In the genomic region with DNA sequence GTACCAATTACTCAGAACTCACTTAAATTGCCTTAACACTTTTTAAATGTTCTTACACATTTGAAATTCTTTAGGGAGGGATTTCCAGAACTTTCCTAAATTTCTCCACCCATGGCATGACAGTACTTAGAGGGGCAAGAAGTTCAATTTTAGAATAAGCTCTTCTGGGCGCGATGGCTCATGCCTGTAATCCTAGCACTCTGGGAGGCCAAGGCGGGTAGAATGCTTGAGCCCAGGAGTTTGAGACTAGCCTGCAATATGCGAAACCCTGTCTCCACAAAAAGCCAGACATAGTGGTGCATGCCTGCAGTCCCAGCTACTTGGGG, we compare ENCODE assay signal across 1 cellular context.
TF ChIP-seq lines count a peak whose summit lies in the region.

No MANE protein-coding gene starts in this region.

TF ChIP-seq in K562, 482 proteins besides CTCF, POLR2A, EP300 and RAD21:
- TF ChIP-seq CXXC5 (CRISPR knock-in tag; IDR thresholded peaks at IDR 0.05) (0 out of 2 replicates have a peak, but pooled peaks have one; percentile 10), SP1 (CRISPR knock-in tag; IDR thresholded peaks at IDR 0.05) (0 out of 2 replicates have a peak, but pooled peaks have one; percentile 14), HDAC6 (IDR thresholded peaks at IDR 0.05; ENCODE audit: low read depth, low read length) (no peak), NFATC3 (IDR thresholded peaks at IDR 0.05) (no peak), ZBTB17 (CRISPR knock-in tag; IDR thresholded peaks at IDR 0.05) (peak; percentile 89), FOXJ2 (tag; IDR thresholded peaks at IDR 0.05) (no peak), FOSL1 (tag; conservative IDR thresholded peaks at IDR 0.05) (0 out of 2 replicates have a peak, but pooled peaks have one; percentile 46), SMARCA4 (IDR thresholded peaks at IDR 0.05) (0 out of 2 replicates have a peak, but pooled peaks have one; percentile 7), TCF7L2 (IDR thresholded peaks at IDR 0.05; ENCODE audit: low read depth, low read length) (no peak), HNRNPL (IDR thresholded peaks at IDR 0.05; ENCODE audit: low read depth, low read length) (no peak), CHD1 (IDR thresholded peaks at IDR 0.05; ENCODE audit: low read length) (peak; percentile 52), ZNF764 (CRISPR knock-in tag; IDR thresholded peaks at IDR 0.05; ENCODE audit: low read depth) (no peak), ZNF431 (CRISPR knock-in tag; IDR thresholded peaks at IDR 0.05) (no peak)
- TF ChIP-seq, protein P1, sequence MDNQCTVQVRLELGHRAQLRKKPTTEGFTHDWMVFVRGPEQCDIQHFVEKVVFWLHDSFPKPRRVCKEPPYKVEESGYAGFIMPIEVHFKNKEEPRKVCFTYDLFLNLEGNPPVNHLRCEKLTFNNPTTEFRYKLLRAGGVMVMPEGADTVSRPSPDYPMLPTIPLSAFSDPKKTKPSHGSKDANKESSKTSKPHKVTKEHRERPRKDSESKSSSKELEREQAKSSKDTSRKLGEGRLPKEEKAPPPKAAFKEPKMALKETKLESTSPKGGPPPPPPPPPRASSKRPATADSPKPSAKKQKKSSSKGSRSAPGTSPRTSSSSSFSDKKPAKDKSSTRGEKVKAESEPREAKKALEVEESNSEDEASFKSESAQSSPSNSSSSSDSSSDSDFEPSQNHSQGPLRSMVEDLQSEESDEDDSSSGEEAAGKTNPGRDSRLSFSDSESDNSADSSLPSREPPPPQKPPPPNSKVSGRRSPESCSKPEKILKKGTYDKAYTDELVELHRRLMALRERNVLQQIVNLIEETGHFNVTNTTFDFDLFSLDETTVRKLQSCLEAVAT (IDR thresholded peaks at IDR 0.05) = peak in 1 of 2 experiments; percentile 82; a peak in 2 of 4 replicates
- TF ChIP-seq, protein P2, sequence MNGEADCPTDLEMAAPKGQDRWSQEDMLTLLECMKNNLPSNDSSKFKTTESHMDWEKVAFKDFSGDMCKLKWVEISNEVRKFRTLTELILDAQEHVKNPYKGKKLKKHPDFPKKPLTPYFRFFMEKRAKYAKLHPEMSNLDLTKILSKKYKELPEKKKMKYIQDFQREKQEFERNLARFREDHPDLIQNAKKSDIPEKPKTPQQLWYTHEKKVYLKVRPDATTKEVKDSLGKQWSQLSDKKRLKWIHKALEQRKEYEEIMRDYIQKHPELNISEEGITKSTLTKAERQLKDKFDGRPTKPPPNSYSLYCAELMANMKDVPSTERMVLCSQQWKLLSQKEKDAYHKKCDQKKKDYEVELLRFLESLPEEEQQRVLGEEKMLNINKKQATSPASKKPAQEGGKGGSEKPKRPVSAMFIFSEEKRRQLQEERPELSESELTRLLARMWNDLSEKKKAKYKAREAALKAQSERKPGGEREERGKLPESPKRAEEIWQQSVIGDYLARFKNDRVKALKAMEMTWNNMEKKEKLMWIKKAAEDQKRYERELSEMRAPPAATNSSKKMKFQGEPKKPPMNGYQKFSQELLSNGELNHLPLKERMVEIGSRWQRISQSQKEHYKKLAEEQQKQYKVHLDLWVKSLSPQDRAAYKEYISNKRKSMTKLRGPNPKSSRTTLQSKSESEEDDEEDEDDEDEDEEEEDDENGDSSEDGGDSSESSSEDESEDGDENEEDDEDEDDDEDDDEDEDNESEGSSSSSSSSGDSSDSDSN (IDR thresholded peaks at IDR 0.05; ENCODE audit: borderline replicate concordance in 1 of 2, low read depth in 2 of 2, low read length in 2 of 2) = 0 out of 4 replicates have a peak, but pooled peaks of 1 of the 2 experiments have one; percentile 55
- TF ChIP-seq, protein P3, sequence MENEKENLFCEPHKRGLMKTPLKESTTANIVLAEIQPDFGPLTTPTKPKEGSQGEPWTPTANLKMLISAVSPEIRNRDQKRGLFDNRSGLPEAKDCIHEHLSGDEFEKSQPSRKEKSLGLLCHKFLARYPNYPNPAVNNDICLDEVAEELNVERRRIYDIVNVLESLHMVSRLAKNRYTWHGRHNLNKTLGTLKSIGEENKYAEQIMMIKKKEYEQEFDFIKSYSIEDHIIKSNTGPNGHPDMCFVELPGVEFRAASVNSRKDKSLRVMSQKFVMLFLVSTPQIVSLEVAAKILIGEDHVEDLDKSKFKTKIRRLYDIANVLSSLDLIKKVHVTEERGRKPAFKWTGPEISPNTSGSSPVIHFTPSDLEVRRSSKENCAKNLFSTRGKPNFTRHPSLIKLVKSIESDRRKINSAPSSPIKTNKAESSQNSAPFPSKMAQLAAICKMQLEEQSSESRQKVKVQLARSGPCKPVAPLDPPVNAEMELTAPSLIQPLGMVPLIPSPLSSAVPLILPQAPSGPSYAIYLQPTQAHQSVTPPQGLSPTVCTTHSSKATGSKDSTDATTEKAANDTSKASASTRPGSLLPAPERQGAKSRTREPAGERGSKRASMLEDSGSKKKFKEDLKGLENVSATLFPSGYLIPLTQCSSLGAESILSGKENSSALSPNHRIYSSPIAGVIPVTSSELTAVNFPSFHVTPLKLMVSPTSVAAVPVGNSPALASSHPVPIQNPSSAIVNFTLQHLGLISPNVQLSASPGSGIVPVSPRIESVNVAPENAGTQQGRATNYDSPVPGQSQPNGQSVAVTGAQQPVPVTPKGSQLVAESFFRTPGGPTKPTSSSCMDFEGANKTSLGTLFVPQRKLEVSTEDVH (IDR thresholded peaks at IDR 0.05; ENCODE audit: low read depth, partially characterized antibody) = no peak
- TF ChIP-seq, protein P4, sequence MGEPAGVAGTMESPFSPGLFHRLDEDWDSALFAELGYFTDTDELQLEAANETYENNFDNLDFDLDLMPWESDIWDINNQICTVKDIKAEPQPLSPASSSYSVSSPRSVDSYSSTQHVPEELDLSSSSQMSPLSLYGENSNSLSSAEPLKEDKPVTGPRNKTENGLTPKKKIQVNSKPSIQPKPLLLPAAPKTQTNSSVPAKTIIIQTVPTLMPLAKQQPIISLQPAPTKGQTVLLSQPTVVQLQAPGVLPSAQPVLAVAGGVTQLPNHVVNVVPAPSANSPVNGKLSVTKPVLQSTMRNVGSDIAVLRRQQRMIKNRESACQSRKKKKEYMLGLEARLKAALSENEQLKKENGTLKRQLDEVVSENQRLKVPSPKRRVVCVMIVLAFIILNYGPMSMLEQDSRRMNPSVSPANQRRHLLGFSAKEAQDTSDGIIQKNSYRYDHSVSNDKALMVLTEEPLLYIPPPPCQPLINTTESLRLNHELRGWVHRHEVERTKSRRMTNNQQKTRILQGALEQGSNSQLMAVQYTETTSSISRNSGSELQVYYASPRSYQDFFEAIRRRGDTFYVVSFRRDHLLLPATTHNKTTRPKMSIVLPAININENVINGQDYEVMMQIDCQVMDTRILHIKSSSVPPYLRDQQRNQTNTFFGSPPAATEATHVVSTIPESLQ (CRISPR knock-in tag; IDR thresholded peaks at IDR 0.05) = 0 out of 2 replicates have a peak, but pooled peaks have one; percentile 48
- TF ChIP-seq, protein P5, sequence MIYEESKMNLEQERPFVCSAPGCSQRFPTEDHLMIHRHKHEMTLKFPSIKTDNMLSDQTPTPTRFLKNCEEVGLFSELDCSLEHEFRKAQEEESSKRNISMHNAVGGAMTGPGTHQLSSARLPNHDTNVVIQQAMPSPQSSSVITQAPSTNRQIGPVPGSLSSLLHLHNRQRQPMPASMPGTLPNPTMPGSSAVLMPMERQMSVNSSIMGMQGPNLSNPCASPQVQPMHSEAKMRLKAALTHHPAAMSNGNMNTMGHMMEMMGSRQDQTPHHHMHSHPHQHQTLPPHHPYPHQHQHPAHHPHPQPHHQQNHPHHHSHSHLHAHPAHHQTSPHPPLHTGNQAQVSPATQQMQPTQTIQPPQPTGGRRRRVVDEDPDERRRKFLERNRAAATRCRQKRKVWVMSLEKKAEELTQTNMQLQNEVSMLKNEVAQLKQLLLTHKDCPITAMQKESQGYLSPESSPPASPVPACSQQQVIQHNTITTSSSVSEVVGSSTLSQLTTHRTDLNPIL (CRISPR knock-in tag; IDR thresholded peaks at IDR 0.05) = no peak
- TF ChIP-seq, protein P6, sequence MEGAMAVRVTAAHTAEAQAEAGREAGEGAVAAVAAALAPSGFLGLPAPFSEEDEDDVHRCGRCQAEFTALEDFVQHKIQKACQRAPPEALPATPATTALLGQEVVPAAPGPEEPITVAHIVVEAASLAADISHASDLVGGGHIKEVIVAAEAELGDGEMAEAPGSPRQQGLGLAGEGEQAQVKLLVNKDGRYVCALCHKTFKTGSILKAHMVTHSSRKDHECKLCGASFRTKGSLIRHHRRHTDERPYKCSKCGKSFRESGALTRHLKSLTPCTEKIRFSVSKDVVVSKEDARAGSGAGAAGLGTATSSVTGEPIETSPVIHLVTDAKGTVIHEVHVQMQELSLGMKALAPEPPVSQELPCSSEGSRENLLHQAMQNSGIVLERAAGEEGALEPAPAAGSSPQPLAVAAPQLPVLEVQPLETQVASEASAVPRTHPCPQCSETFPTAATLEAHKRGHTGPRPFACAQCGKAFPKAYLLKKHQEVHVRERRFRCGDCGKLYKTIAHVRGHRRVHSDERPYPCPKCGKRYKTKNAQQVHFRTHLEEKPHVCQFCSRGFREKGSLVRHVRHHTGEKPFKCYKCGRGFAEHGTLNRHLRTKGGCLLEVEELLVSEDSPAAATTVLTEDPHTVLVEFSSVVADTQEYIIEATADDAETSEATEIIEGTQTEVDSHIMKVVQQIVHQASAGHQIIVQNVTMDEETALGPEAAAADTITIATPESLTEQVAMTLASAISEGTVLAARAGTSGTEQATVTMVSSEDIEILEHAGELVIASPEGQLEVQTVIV (CRISPR knock-in tag; IDR thresholded peaks at IDR 0.05; ENCODE audit: borderline replicate concordance) = 0 out of 2 replicates have a peak, but pooled peaks have one; percentile 59
- TF ChIP-seq, protein P7, sequence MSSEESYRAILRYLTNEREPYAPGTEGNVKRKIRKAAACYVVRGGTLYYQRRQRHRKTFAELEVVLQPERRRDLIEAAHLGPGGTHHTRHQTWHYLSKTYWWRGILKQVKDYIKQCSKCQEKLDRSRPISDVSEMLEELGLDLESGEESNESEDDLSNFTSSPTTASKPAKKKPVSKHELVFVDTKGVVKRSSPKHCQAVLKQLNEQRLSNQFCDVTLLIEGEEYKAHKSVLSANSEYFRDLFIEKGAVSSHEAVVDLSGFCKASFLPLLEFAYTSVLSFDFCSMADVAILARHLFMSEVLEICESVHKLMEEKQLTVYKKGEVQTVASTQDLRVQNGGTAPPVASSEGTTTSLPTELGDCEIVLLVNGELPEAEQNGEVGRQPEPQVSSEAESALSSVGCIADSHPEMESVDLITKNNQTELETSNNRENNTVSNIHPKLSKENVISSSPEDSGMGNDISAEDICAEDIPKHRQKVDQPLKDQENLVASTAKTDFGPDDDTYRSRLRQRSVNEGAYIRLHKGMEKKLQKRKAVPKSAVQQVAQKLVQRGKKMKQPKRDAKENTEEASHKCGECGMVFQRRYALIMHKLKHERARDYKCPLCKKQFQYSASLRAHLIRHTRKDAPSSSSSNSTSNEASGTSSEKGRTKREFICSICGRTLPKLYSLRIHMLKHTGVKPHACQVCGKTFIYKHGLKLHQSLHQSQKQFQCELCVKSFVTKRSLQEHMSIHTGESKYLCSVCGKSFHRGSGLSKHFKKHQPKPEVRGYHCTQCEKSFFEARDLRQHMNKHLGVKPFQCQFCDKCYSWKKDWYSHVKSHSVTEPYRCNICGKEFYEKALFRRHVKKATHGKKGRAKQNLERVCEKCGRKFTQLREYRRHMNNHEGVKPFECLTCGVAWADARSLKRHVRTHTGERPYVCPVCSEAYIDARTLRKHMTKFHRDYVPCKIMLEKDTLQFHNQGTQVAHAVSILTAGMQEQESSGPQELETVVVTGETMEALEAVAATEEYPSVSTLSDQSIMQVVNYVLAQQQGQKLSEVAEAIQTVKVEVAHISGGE (CRISPR knock-in tag; IDR thresholded peaks at IDR 0.05) = no peak
- TF ChIP-seq, protein P8, sequence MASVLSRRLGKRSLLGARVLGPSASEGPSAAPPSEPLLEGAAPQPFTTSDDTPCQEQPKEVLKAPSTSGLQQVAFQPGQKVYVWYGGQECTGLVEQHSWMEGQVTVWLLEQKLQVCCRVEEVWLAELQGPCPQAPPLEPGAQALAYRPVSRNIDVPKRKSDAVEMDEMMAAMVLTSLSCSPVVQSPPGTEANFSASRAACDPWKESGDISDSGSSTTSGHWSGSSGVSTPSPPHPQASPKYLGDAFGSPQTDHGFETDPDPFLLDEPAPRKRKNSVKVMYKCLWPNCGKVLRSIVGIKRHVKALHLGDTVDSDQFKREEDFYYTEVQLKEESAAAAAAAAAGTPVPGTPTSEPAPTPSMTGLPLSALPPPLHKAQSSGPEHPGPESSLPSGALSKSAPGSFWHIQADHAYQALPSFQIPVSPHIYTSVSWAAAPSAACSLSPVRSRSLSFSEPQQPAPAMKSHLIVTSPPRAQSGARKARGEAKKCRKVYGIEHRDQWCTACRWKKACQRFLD (CRISPR knock-in tag; IDR thresholded peaks at IDR 0.05) = 0 out of 2 replicates have a peak, but pooled peaks have one; percentile 27
- TF ChIP-seq, protein P9, sequence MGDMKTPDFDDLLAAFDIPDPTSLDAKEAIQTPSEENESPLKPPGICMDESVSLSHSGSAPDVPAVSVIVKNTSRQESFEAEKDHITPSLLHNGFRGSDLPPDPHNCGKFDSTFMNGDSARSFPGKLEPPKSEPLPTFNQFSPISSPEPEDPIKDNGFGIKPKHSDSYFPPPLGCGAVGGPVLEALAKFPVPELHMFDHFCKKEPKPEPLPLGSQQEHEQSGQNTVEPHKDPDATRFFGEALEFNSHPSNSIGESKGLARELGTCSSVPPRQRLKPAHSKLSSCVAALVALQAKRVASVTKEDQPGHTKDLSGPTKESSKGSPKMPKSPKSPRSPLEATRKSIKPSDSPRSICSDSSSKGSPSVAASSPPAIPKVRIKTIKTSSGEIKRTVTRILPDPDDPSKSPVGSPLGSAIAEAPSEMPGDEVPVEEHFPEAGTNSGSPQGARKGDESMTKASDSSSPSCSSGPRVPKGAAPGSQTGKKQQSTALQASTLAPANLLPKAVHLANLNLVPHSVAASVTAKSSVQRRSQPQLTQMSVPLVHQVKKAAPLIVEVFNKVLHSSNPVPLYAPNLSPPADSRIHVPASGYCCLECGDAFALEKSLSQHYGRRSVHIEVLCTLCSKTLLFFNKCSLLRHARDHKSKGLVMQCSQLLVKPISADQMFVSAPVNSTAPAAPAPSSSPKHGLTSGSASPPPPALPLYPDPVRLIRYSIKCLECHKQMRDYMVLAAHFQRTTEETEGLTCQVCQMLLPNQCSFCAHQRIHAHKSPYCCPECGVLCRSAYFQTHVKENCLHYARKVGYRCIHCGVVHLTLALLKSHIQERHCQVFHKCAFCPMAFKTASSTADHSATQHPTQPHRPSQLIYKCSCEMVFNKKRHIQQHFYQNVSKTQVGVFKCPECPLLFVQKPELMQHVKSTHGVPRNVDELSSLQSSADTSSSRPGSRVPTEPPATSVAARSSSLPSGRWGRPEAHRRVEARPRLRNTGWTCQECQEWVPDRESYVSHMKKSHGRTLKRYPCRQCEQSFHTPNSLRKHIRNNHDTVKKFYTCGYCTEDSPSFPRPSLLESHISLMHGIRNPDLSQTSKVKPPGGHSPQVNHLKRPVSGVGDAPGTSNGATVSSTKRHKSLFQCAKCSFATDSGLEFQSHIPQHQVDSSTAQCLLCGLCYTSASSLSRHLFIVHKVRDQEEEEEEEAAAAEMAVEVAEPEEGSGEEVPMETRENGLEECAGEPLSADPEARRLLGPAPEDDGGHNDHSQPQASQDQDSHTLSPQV (IDR thresholded peaks at IDR 0.05) = peak; percentile 84; the same call in 1 of the 2 replicates
